ENCODE assay signal across 8 cellular contexts in the genomic region with DNA sequence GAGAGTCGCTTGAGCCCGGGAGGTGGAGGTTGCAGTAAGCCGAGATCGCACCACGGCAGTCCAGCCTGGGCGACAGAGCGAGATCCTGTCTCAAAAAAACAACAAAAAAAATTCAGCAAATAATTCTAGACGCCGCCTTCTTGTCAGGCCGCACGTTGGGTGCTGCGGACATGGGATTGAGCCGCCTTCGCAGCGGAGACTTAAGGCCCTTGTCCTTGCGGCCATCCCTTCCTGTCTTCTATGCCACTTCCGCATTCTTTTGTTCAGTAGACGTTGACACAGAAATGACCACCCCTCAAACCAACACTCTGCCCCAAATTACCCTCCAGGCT. TPM values are rescaled to one million over a fixed set of nuclear protein-coding genes. Genes with fewer than 3 reads are reported as not detected.
DNase-seq lines count a peak whose midpoint lies in the region; ATAC-seq and TF ChIP-seq lines count a peak whose summit lies in the region.

No MANE protein-coding gene starts in this region.

- no peaks in the 10 kb centered on the region for H4K20me1 ChIP-seq in MM.1S (ENCODE audit: insufficient read depth, low read length)

- H3K9me3 ChIP-seq in MM.1S (replicated peaks; ENCODE audit: insufficient read depth, low read length) (no peaks in the 10 kb centered on the region), ascending aorta (no peaks in the 10 kb centered on the region)

- H3K4me2 ChIP-seq in MM.1S (ENCODE audit: low read depth, low read length): peak overlapping the region; percentile 93

- intact Hi-C loops in ascending aorta (cut with DNase I): loop anchor here (1.0 to 10.0 kb wide), 4 partner anchors 16 to 1123 kb away; partner anchors contain the start of genes IMP4 and MZT2A

- H3K27me3 ChIP-seq in MM.1S (replicated peaks; ENCODE audit: insufficient read depth, low read length) (no peaks in the 10 kb centered on the region), ascending aorta (no peaks in the 10 kb centered on the region)

- DNase-seq in DMS79 treated with DMSO at 0.1 percent for 48 hours (lab: John Stamatoyannopoulos, UW) (peak; percentile 59), MM.1S (no peak), ascending aorta (ENCODE audit: low spot score in 2 of 2) (no peak), kidney tubule cell (ENCODE audit: low spot score) (peak; percentile 71), dermis blood vessel endothelial cell (no peak), NCI-H226 (no peak)

- H3K36me3 ChIP-seq in MM.1S (replicated peaks; ENCODE audit: insufficient read depth, low read length) (no peaks in the 10 kb centered on the region), ascending aorta (peaks cover 0 to 16% of the 10 kb centered on the region in 2 donors)

- peaks cover 19% of the 10 kb centered on the region for H3K4me1 ChIP-seq in MM.1S (ENCODE audit: low read length)
- H3K4me1 ChIP-seq in ascending aorta: peaks cover 0 to 16% of the 10 kb centered on the region in 2 donors

- H3K9me2 ChIP-seq in MM.1S (replicated peaks; ENCODE audit: insufficient read depth, low read length): no peaks in the 10 kb centered on the region

- peak overlapping the region; percentile 90 for H2AFZ ChIP-seq in MM.1S (ENCODE audit: low read length)

- H3F3A ChIP-seq in MM.1S (ENCODE audit: insufficient read depth, low read length): peaks cover 13% of the 10 kb centered on the region

- H3K27ac ChIP-seq in MM.1S (ENCODE audit: low read length): peak overlapping the region; percentile 45; the same call in 1 of the 2 replicates
- H3K27ac ChIP-seq in ascending aorta: peak overlapping the region; percentile 73 to 89
- peak overlapping the region; percentile 83 for H3K27ac ChIP-seq in temporal lobe (ENCODE audit: low read depth, low read length)

- TF ChIP-seq CTCF in MM.1S (IDR thresholded peaks at IDR 0.05; ENCODE audit: low read length) (no peak), ascending aorta (IDR thresholded peaks at IDR 0.05) (no peak)

- ATAC-seq in GM21526 (IDR thresholded peaks at IDR 0.05; ENCODE audit: low FRiP score, unreplicated experiment): peak; percentile 26

- H3K79me2 ChIP-seq in MM.1S (ENCODE audit: low read length): peaks cover 31% of the 10 kb centered on the region

- peak overlapping the region; percentile 82 for H3K9ac ChIP-seq in MM.1S (ENCODE audit: low read length)

- H3K4me3 ChIP-seq in MM.1S (ENCODE audit: low read length): peak overlapping the region; percentile 89
- H3K4me3 ChIP-seq in ascending aorta: peak overlapping the region; percentile 82 to 94

RNA-seq across cellular contexts. Expression of gene PTPN18, which starts 15.8 kb away (rescaled TPM):
- total RNA-seq in ascending aorta: 21.0 TPM
- total RNA-seq in temporal lobe: 16.2 TPM
- 36.9 and 56.6 TPM in 2 replicates for total RNA-seq in dermis blood vessel endothelial cell

RNA-seq across cellular contexts. Expression of gene IMP4, which starts 29.0 kb away (rescaled TPM):
- 97.9 TPM for total RNA-seq in ascending aorta
- total RNA-seq in temporal lobe: 37.1 TPM
- total RNA-seq in dermis blood vessel endothelial cell: 92.1 and 98.0 TPM in 2 replicates

Comparison
In these comparisons a context has a peak if more than half of its experiments do, and no peak if none do; other contexts are left out.
1. DNase-seq: peak in DMS79 treated with DMSO at 0.1 percent for 48 hours (single experiment) and kidney tubule cell (single experiment); none in MM.1S (single experiment), ascending aorta (0 of 2), dermis blood vessel endothelial cell (single experiment) and NCI-H226 (single experiment).
2. Peak in every context shown above with its lines, with median percentiles within 50 percentile points of each other: H3K27ac ChIP-seq.